In the genomic region with DNA sequence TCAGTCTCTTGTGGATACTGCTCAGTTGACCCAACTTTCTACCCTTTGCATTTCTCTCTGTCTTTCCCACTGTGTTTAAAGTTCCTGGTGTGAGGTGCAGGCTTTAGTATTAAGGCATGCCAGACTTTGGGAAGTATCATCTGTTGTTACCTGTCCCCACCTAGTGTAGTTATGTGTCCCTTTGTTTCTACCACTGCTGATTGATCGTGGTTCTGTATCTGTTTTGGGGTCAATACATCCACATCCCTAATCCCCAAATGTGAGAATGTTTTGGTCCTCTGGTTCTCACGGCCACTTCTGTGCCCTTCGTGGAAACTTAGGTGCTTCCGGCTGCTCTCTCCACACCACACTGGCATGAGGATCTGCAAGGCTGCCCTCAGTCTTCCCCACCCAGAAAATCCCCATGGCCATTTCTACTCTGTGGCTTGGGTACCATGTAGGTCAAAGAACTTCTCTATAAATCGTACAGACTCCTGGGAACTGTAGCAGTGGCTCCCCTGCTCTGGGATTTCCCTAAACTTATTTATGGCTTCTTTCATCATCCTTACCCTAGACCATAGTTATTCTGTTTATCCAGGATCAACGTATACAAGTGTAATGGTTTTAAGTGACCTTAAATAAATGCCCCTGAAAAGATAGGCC, we compare ENCODE assay signal across 19 cellular contexts.
DNase-seq lines count a peak whose midpoint lies in the region; ATAC-seq, FAIRE-seq and TF ChIP-seq lines count a peak whose summit lies in the region.
"Had no signal": no experiment of that assay in that cellular context is flagged by ENCODE, and none has a peak within 500 bp of the region (broad histone marks: within the 10 kb centered on the region; RNA-seq: fewer than 3 reads in every experiment).

No MANE protein-coding gene starts in this region.

- intact Hi-C loops in posterior cingulate gyrus (cut with DNase I), result no loop called here

- H3K9me3 Mint-ChIP-seq in activated naive CD8-positive, alpha-beta T cell treated with anti-CD3 and anti-CD28 coated beads for 36 hours, result peaks cover 21% of the 10 kb centered on the region

- DNase-seq in activated naive CD8-positive, alpha-beta T cell treated with anti-CD3 and anti-CD28 coated beads for 36 hours, result no peak
- no peak for DNase-seq in islet precursor cell
- DNase-seq in NCI-H526 treated with DMSO at 0.1 percent for 48 hours (lab: John Stamatoyannopoulos, UW), result no peak
- no peak for DNase-seq in posterior cingulate gyrus
- DNase-seq in D721Med (ENCODE audit: insufficient read length, low spot score), result no peak
- DNase-seq: ACHN, activated T-cell treated with anti-CD3 and anti-CD28 coated beads for 4 hours, GF-D8, mesenchymal stem cell, NCI-H1930, NCI-H69 had no signal

- no peaks in the 10 kb centered on the region for H3K27me3 Mint-ChIP-seq in activated naive CD8-positive, alpha-beta T cell treated with anti-CD3 and anti-CD28 coated beads for 36 hours

- H3K27me3 ChIP-seq in BLaER1, result no peaks in the 10 kb centered on the region
- H3K27me3 ChIP-seq: vagina had no signal

- peaks cover 12% of the 10 kb centered on the region for H3K9me3 ChIP-seq in BLaER1
- H3K9me3 ChIP-seq: vagina had no signal

- H4K20me1 ChIP-seq in BLaER1, result no peaks in the 10 kb centered on the region

- no peak for TF ChIP-seq CTCF in D721Med (IDR thresholded peaks at IDR 0.05; ENCODE audit: insufficient read depth, missing control alignments)

- no peak overlapping the region for H3K4me3 Mint-ChIP-seq in activated naive CD8-positive, alpha-beta T cell treated with anti-CD3 and anti-CD28 coated beads for 36 hours
- H3K4me3 Mint-ChIP-seq: WTC11 had no signal

- H3K4me1 Mint-ChIP-seq in activated naive CD8-positive, alpha-beta T cell treated with anti-CD3 and anti-CD28 coated beads for 36 hours, result peaks cover 37% of the 10 kb centered on the region
- H3K4me1 Mint-ChIP-seq: WTC11 had no signal

- H3K4me3 ChIP-seq in BLaER1, result peak overlapping the region; percentile 4; the same call in 1 of the 2 replicates
- H3K4me3 ChIP-seq: vagina had no signal

- peak overlapping the region; percentile 44 for H3K27ac ChIP-seq in BLaER1
- H3K27ac ChIP-seq: vagina had no signal

- H3K9ac ChIP-seq in BLaER1, result no peak overlapping the region

- FAIRE-seq in D721Med (lab: Jason Lieb, UNC), result no peak
- FAIRE-seq: frontal cortex had no signal

- peaks cover 49% of the 10 kb centered on the region for H3K4me1 ChIP-seq in BLaER1
- H3K4me1 ChIP-seq: vagina had no signal

- H3K4me2 ChIP-seq in BLaER1, result peak overlapping the region; percentile 63

- peak; percentile 46 for ATAC-seq in GM18511 (IDR thresholded peaks at IDR 0.05; ENCODE audit: unreplicated experiment)
- peak; percentile 44 for ATAC-seq in HG02852 (IDR thresholded peaks at IDR 0.05; ENCODE audit: unreplicated experiment)
- ATAC-seq: Panc1, sciatic nerve, WTC11 had no signal

- peaks cover 30% of the 10 kb centered on the region for H3K36me3 Mint-ChIP-seq in activated naive CD8-positive, alpha-beta T cell treated with anti-CD3 and anti-CD28 coated beads for 36 hours

- H3K36me3 ChIP-seq in BLaER1, result no peaks in the 10 kb centered on the region
- H3K36me3 ChIP-seq: vagina had no signal

- peak overlapping the region; percentile 72 for H3K27ac Mint-ChIP-seq in activated naive CD8-positive, alpha-beta T cell treated with anti-CD3 and anti-CD28 coated beads for 36 hours
- H3K27ac Mint-ChIP-seq: WTC11 had no signal
